ENCODE assay signal across 1 cellular context in genomic region chr5:56025303-56025885, GRCh38.
TF ChIP-seq lines count a peak whose summit lies in the region.

No MANE protein-coding gene starts in this region.

TF ChIP-seq in HepG2, 621 proteins besides CTCF, POLR2A, EP300 and RAD21 (continued from another document):
- TF ChIP-seq KIAA2018 (CRISPR knock-in tag; IDR thresholded peaks at IDR 0.05; ENCODE audit: borderline replicate concordance) (no peak), ATAD3A (CRISPR knock-in tag; IDR thresholded peaks at IDR 0.05) (no peak), ZNF335 (CRISPR knock-in tag; IDR thresholded peaks at IDR 0.05) (0 out of 2 replicates have a peak, but pooled peaks have one; percentile 66), ZKSCAN5 (CRISPR knock-in tag; IDR thresholded peaks at IDR 0.05) (no peak), ZNF503 (CRISPR knock-in tag; IDR thresholded peaks at IDR 0.05) (peak; percentile 51), CREB1 (IDR thresholded peaks at IDR 0.05) (peak; percentile 85), CREB1 (CRISPR knock-in tag; IDR thresholded peaks at IDR 0.05) (peak; percentile 88), ZSCAN12 (CRISPR knock-in tag; IDR thresholded peaks at IDR 0.05) (no peak), GMEB2 (CRISPR knock-in tag; IDR thresholded peaks at IDR 0.05; ENCODE audit: low read depth) (no peak), CREBL2 (CRISPR knock-in tag; IDR thresholded peaks at IDR 0.05; ENCODE audit: borderline replicate concordance) (no peak), ATF6 (CRISPR knock-in tag; conservative IDR thresholded peaks at IDR 0.05) (no peak), ZNF580 (CRISPR knock-in tag; IDR thresholded peaks at IDR 0.05; ENCODE audit: borderline replicate concordance, low read depth) (peak; percentile 42; the same call in 1 of the 2 replicates), ZNF629 (CRISPR knock-in tag; conservative IDR thresholded peaks at IDR 0.05) (no peak), ZNF207 (IDR thresholded peaks at IDR 0.05; ENCODE audit: borderline replicate concordance) (no peak), CCDC6 (CRISPR knock-in tag; IDR thresholded peaks at IDR 0.05) (no peak), NR1H2 (CRISPR knock-in tag; IDR thresholded peaks at IDR 0.05; ENCODE audit: borderline replicate concordance, low read depth) (no peak)
- TF ChIP-seq, protein P1, sequence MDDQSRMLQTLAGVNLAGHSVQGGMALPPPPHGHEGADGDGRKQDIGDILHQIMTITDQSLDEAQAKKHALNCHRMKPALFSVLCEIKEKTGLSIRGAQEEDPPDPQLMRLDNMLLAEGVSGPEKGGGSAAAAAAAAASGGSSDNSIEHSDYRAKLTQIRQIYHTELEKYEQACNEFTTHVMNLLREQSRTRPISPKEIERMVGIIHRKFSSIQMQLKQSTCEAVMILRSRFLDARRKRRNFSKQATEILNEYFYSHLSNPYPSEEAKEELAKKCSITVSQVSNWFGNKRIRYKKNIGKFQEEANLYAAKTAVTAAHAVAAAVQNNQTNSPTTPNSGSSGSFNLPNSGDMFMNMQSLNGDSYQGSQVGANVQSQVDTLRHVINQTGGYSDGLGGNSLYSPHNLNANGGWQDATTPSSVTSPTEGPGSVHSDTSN (CRISPR knock-in tag; IDR thresholded peaks at IDR 0.05; ENCODE audit: borderline replicate concordance), result no peak
